In the genomic region with DNA sequence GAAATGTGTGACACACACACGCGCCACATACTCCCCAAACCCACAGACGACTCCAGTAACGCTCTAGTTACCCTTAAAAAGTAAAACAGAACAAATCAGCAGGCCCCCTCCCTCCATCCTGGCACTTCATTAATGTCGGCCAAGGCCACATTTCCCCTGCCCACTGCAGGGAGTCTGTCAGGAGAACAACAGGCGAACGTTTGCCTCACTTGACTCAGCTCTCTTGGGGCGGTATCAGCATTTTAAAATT, we compare ENCODE assay signal across 1 cellular context.
TF ChIP-seq lines count a peak whose summit lies in the region.

No MANE protein-coding gene starts in this region.

TF ChIP-seq in K562, 482 proteins besides CTCF, POLR2A, EP300 and RAD21 (continued from another document):
- TF ChIP-seq, protein P1, sequence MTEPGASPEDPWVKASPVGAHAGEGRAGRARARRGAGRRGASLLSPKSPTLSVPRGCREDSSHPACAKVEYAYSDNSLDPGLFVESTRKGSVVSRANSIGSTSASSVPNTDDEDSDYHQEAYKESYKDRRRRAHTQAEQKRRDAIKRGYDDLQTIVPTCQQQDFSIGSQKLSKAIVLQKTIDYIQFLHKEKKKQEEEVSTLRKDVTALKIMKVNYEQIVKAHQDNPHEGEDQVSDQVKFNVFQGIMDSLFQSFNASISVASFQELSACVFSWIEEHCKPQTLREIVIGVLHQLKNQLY (CRISPR knock-in tag; conservative IDR thresholded peaks at IDR 0.05): no peak
- no peak for TF ChIP-seq BACH1 (tag; IDR thresholded peaks at IDR 0.05)
- 0 out of 2 replicates have a peak, but pooled peaks have one; percentile 40 for TF ChIP-seq ETV5 (CRISPR knock-in tag; IDR thresholded peaks at IDR 0.05; ENCODE audit: low read depth)
- no peak for TF ChIP-seq SIN3B (IDR thresholded peaks at IDR 0.05; ENCODE audit: low read depth)
- 0 out of 4 replicates have a peak, but pooled peaks of 1 of the 2 experiments have one; percentile 0 for TF ChIP-seq MAZ (CRISPR knock-in tag; conservative IDR thresholded peaks at IDR 0.05 in 1 of 2, IDR thresholded peaks at IDR 0.05 in 1 of 2)
- TF ChIP-seq PHTF2 (CRISPR knock-in tag; IDR thresholded peaks at IDR 0.05): no peak
- TF ChIP-seq, protein P2, sequence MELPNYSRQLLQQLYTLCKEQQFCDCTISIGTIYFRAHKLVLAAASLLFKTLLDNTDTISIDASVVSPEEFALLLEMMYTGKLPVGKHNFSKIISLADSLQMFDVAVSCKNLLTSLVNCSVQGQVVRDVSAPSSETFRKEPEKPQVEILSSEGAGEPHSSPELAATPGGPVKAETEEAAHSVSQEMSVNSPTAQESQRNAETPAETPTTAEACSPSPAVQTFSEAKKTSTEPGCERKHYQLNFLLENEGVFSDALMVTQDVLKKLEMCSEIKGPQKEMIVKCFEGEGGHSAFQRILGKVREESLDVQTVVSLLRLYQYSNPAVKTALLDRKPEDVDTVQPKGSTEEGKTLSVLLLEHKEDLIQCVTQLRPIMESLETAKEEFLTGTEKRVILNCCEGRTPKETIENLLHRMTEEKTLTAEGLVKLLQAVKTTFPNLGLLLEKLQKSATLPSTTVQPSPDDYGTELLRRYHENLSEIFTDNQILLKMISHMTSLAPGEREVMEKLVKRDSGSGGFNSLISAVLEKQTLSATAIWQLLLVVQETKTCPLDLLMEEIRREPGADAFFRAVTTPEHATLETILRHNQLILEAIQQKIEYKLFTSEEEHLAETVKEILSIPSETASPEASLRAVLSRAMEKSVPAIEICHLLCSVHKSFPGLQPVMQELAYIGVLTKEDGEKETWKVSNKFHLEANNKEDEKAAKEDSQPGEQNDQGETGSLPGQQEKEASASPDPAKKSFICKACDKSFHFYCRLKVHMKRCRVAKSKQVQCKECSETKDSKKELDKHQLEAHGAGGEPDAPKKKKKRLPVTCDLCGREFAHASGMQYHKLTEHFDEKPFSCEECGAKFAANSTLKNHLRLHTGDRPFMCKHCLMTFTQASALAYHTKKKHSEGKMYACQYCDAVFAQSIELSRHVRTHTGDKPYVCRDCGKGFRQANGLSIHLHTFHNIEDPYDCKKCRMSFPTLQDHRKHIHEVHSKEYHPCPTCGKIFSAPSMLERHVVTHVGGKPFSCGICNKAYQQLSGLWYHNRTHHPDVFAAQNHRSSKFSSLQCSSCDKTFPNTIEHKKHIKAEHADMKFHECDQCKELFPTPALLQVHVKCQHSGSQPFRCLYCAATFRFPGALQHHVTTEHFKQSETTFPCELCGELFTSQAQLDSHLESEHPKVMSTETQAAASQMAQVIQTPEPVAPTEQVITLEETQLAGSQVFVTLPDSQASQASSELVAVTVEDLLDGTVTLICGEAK (IDR thresholded peaks at IDR 0.05): peak; percentile 23; the same call in 1 of the 2 replicates
- TF ChIP-seq, protein P2 (CRISPR knock-in tag; IDR thresholded peaks at IDR 0.05): no peak
- TF ChIP-seq, protein P3, sequence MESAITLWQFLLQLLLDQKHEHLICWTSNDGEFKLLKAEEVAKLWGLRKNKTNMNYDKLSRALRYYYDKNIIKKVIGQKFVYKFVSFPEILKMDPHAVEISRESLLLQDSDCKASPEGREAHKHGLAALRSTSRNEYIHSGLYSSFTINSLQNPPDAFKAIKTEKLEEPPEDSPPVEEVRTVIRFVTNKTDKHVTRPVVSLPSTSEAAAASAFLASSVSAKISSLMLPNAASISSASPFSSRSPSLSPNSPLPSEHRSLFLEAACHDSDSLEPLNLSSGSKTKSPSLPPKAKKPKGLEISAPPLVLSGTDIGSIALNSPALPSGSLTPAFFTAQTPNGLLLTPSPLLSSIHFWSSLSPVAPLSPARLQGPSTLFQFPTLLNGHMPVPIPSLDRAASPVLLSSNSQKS (CRISPR knock-in tag; IDR thresholded peaks at IDR 0.05): no peak
